In the genomic region with DNA sequence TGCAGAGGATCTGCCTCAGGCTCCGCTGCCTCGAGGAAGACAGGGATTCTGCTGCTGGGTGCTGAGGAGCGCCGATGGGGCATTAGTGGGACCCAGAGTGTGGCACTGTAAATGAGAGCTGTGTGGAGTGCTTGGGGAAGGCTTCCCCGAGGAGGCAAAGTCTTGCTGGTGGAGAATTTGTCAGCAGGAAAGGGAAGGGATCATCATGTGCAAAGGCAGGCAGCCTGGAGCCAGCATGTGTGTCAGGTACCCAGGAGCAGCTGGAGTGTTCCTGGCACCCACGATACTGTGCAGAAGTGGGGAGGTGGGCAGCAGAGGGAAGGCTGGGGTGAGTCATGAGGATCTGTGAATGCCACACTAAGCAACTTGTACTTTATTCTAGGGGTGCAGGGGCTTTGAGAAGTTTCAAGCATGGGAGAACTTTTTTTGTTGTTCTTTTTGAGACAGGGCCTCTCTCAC, we compare ENCODE assay signal across 1 cellular context.
TF ChIP-seq lines count a peak whose summit lies in the region.

No MANE protein-coding gene starts in this region.

TF ChIP-seq in HCT116, 20 proteins besides CTCF, POLR2A, EP300 and RAD21:
- peak; percentile 20; the same call in 1 of the 2 replicates for TF ChIP-seq POLR2AphosphoS5 (IDR thresholded peaks at IDR 0.05; ENCODE audit: low read depth, low read length)
- TF ChIP-seq YY1 (IDR thresholded peaks at IDR 0.05; ENCODE audit: extremely low read depth, insufficient replicate concordance, low read depth, low read length): no peak
